ENCODE assay signal across 17 cellular contexts in the genomic region with DNA sequence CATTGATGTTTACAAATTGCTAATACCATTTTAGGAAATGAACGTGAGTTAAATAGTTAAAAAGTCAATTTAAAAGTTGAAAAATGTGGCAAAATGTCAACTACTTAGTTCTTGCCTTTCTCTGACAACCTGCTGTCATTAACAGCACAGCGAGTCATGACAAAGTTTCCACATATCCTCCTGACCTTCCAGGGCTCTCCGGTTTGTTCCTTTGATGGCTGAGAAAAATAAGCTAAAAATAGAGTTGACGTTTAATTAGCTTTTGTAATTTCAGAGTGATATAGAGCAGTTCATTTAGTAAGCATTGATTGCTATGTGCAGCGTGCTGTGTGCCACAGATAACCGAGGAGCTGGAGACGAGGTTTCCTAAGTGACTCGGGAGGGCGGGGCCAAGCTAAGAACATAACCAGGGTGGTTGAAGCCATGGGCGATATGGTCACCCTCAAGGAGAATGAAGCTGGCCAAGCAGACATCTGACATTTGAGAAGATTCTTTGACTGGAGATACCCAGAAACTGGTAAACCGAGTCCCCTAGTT.
"Had no signal": no experiment of that assay in that cellular context is flagged by ENCODE, and none has a peak within 500 bp of the region (broad histone marks: within the 10 kb centered on the region; RNA-seq: fewer than 3 reads in every experiment).

No MANE protein-coding gene starts in this region.

- H3K27me3 ChIP-seq: esophagus squamous epithelium, left lung had no signal

- H3K27ac ChIP-seq: esophagus squamous epithelium, prostate gland, WERI-Rb-1 had no signal

- H3K27ac Mint-ChIP-seq: activated naive CD4-positive, alpha-beta T cell treated with anti-CD3 and anti-CD28 coated beads, Interleukin-2, amount 50 U/mL, for 24 hours; activated T-helper 2 cell treated with anti-CD3 and anti-CD28 coated beads, Interferon-gamma antibody, Interleukin-2, Interleukin-4, amounts not matched to agents 10 μg/mL and 5 μg/mL and 100 μg/mL, durations not matched to agents 14 hours and 24 hours and 36 hours; nephron; stimulated activated naive CD8-positive, alpha-beta T cell treated with anti-CD3 and anti-CD28 coated beads, Interleukin-15, Interleukin-2, amounts not matched to agents 100 ng/mL and 50 ng/mL, for 24 hours; T-helper 2 cell treated with Interferon-gamma antibody and Interleukin-4, amounts not matched to agents 5 μg/mL and 100 μg/mL, for 36 hours had no signal

- ATAC-seq: left lung had no signal

- H3K36me3 ChIP-seq: prostate gland had no signal

- H3K4me3 Mint-ChIP-seq: activated naive CD4-positive, alpha-beta T cell treated with anti-CD3 and anti-CD28 coated beads, Interleukin-2, amount 50 U/mL, for 24 hours; brain; nephron; stimulated activated naive CD8-positive, alpha-beta T cell treated with anti-CD3 and anti-CD28 coated beads, Interleukin-15, Interleukin-2, amounts not matched to agents 100 ng/mL and 50 ng/mL, for 24 hours; T-helper 2 cell treated with Interferon-gamma antibody and Interleukin-4, amounts not matched to agents 5 μg/mL and 100 μg/mL, for 36 hours had no signal

- H3K4me3 ChIP-seq: esophagus squamous epithelium, left lung, prostate gland had no signal

- DNase-seq: activated CD4-positive, alpha-beta T cell treated with anti-CD3 and anti-CD28 coated beads for 4 hours; activated CD8-positive, alpha-beta memory T cell treated with anti-CD3 and anti-CD28 coated beads for 24 hours; amniotic stem cell; esophagus squamous epithelium; foreskin fibroblast; left lung; mesendoderm; stimulated activated CD4-positive, alpha-beta T cell treated with anti-CD3 and anti-CD28 coated beads, Interleukin-4, amount 100 ng/mL, for 1 hour; stimulated activated CD8-positive, alpha-beta memory T cell treated with anti-CD3 and anti-CD28 coated beads, Interleukin-4, amount 100 ng/mL, for 48 hours; WERI-Rb-1 had no signal

- H3K4me1 ChIP-seq: esophagus squamous epithelium, left lung, prostate gland had no signal

- H3K27me3 Mint-ChIP-seq: activated naive CD4-positive, alpha-beta T cell treated with anti-CD3 and anti-CD28 coated beads, Interleukin-2, amount 50 U/mL, for 24 hours; stimulated activated naive CD8-positive, alpha-beta T cell treated with anti-CD3 and anti-CD28 coated beads, Interleukin-15, Interleukin-2, amounts not matched to agents 100 ng/mL and 50 ng/mL, for 24 hours had no signal

- H3K9me3 ChIP-seq: esophagus squamous epithelium, left lung, prostate gland had no signal

- H3K4me1 Mint-ChIP-seq: nephron had no signal
